Comparison of ENCODE assay signal across 8 cellular contexts in genomic region chr12:4538207-4539160, GRCh38. TPM values are rescaled to one million over a fixed set of nuclear protein-coding genes. Genes with fewer than 3 reads are reported as not detected.
DNase-seq lines count a peak whose midpoint lies in the region; ATAC-seq and TF ChIP-seq lines count a peak whose summit lies in the region.

A gene with protein sequence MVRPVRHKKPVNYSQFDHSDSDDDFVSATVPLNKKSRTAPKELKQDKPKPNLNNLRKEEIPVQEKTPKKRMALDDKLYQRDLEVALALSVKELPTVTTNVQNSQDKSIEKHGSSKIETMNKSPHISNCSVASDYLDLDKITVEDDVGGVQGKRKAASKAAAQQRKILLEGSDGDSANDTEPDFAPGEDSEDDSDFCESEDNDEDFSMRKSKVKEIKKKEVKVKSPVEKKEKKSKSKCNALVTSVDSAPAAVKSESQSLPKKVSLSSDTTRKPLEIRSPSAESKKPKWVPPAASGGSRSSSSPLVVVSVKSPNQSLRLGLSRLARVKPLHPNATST (plus strand): TSS chr12:4538890. CDS start chr12:4538940, 50 bp downstream.

- H3K4me3 ChIP-seq in AG04450 (ENCODE audit: low read depth, low read length): peak within 1 kb of the TSS; percentile 95

- peak within 1 kb of the TSS; percentile 87 for H3K27ac ChIP-seq in AG04450 (ENCODE audit: low read depth, low read length)
- peak within 1 kb of the TSS; percentile 99 for H3K27ac ChIP-seq in caudate nucleus (ENCODE audit: low read depth, low read length)

- no peaks in the 10 kb centered on the region for H3K27me3 Mint-ChIP-seq in activated B cell treated with CpG ODN at 0.5 μM for 24 hours
- H3K27me3 Mint-ChIP-seq in immature natural killer cell (ENCODE audit: low read depth in 3 of 3): peaks cover 5 to 12% (median 10%) of the 10 kb centered on the region in 3 donors

- H3K36me3 Mint-ChIP-seq in activated B cell treated with CpG ODN at 0.5 μM for 24 hours (ENCODE audit: low read depth): peaks cover 18% of the 10 kb centered on the region
- H3K36me3 Mint-ChIP-seq in immature natural killer cell: no peaks in the 10 kb centered on the region

- peak; percentile 65 for TF ChIP-seq POLR2A in GM18951 (IDR thresholded peaks at IDR 0.05; ENCODE audit: extremely low read depth, insufficient read depth, insufficient read length)

- H3K9me3 ChIP-seq in AG04450 (ENCODE audit: control insufficient read depth, insufficient read depth, low read length): no peaks in the 10 kb centered on the region

- DNase-seq in AG04450 (ENCODE audit: low read depth, low spot score) (peak; percentile 96), NCI-H345 (lab: John Stamatoyannopoulos, UW) (peak; percentile 97), activated B cell treated with CpG ODN at 0.5 μM for 24 hours (peak; percentile 86), caudate nucleus (lab: John Stamatoyannopoulos, UW) (peak; percentile 57 to 96 (median 92)), immature natural killer cell (peak; percentile 96 to 98 (median 98)), smooth muscle cell of the brain vasculature (ENCODE audit: low read depth, low spot score) (peak; percentile 96)

- in situ Hi-C loops in GM18951 (cut with MboI; ENCODE audit: low sequenced_read_pairs, unreplicated experiment): no loop called here

- CTCF ChIA-PET in AG04450 (lab: Charles Lee) (interaction anchor here (0.6 kb wide), 1 partner anchor 219 kb away, joined by 3 read pairs; no protein-coding TSS in a partner anchor), activated B cell treated with CpG ODN at 0.5 μM for 24 hours (lab: Charles Lee) (interaction anchor here (1.0 kb wide), 1 partner anchor 66 kb away, joined by 5 read pairs; no protein-coding TSS in a partner anchor)

- peak within 1 kb of the TSS; percentile 99 for H3K27ac Mint-ChIP-seq in activated B cell treated with CpG ODN at 0.5 μM for 24 hours
- H3K27ac Mint-ChIP-seq in immature natural killer cell: peak within 1 kb of the TSS; percentile 95 to 99 (median 98)

- intact Hi-C loops in activated B cell treated with CpG ODN at 0.5 μM for 24 hours (cut with micrococcal nuclease): loop anchor here (1.0 to 10.0 kb wide), 7 partner anchors 29 to 786 kb away; partner anchors contain the start of genes AKAP3, CRACR2A, NDUFA9 and PARP11

- no peaks in the 10 kb centered on the region for H3K27me3 ChIP-seq in AG04450 (ENCODE audit: control insufficient read depth, insufficient read depth, low read length)

- H3K9me3 Mint-ChIP-seq in activated B cell treated with CpG ODN at 0.5 μM for 24 hours: no peaks in the 10 kb centered on the region
- no peaks in the 10 kb centered on the region for H3K9me3 Mint-ChIP-seq in immature natural killer cell

- POLR2A ChIA-PET in AG04450 (lab: Yijun Ruan, JAX) (no interaction called here), activated B cell treated with CpG ODN at 0.5 μM for 24 hours (lab: Charles Lee) (interaction anchor here (0.5 to 1.4 kb wide), 7 partner anchors 26 to 665 kb away, joined by 3 to 9 read pairs (median 4); partner anchors contain the start of genes AKAP3, NDUFA9 and PARP11)

- H3K4me1 Mint-ChIP-seq in activated B cell treated with CpG ODN at 0.5 μM for 24 hours (peaks cover 31% of the 10 kb centered on the region), immature natural killer cell (peaks cover 22 to 33% of the 10 kb centered on the region in 2 donors)

- peak; percentile 86 for ATAC-seq in HG03196 (IDR thresholded peaks at IDR 0.05; ENCODE audit: unreplicated experiment)
- peak; percentile 98 for ATAC-seq in activated B cell treated with CpG ODN at 0.5 μM for 24 hours (ENCODE audit: low read depth)

- H3K4me3 Mint-ChIP-seq in activated B cell treated with CpG ODN at 0.5 μM for 24 hours (peak within 1 kb of the TSS; percentile 91), immature natural killer cell (peak within 1 kb of the TSS; percentile 96 to 99 (median 97))

- TF ChIP-seq CTCF in AG04450 (IDR thresholded peaks at IDR 0.05; ENCODE audit: low read depth, low read length) (no peak), activated B cell treated with CpG ODN at 0.5 μM for 24 hours (IDR thresholded peaks at IDR 0.05) (no peak)

RNA-seq across cellular contexts. Expression of the gene that starts here (rescaled TPM):
- polyA plus RNA-seq in AG04450 (2011; rRNA removed) (4.3 and 8.2 TPM in 2 replicates), immature natural killer cell (1 to 10 TPM; 1.8 to 4.4 (median 2.9) TPM)
- 0.64 and 4.1 TPM in 2 replicates for polyA minus RNA-seq in AG04450 (2011; rRNA and poly(A)+ RNA removed)
- total RNA-seq in activated B cell treated with CpG ODN at 0.5 μM for 24 hours: 5.6 and 5.9 TPM in 2 replicates

Comparison
In these comparisons a context has a peak if more than half of its experiments do, and no peak if none do; other contexts are left out.
1. Peak in every context shown above with its lines: DNase-seq, ATAC-seq, H3K4me3 ChIP-seq and H3K27ac ChIP-seq.